ENCODE assay signal across 7 cellular contexts in the genomic region with DNA sequence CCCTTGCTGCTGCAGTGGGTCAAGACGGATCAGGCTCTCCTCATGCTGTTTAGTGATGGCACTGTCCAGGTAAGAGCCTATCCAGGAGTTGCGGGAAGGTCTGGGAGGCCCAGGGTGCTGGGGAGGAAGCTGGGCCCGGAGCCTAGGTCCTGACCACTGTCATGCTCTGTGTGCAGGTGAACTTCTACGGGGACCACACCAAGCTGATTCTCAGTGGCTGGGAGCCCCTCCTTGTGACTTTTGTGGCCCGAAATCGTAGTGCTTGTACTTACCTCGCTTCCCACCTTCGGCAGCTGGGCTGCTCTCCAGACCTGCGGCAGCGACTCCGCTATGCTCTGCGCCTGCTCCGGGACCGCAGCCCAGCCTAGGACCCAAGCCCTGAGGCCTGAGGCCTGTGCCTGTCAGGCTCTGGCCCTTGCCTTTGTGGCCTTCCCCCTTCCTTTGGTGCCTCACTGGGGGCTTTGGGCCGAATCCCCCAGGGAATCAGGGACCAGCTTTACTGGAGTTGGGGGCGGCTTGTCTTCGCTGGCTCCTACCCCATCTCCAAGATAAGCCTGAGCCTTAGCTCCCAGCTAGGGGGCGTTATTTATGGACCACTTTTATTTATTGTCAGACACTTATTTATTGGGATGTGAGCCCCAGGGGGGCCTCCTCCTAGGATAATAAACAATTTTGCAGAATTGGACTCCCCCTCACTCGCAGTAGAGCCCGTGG. TPM values are rescaled to one million over a fixed set of nuclear protein-coding genes. Genes with fewer than 3 reads are reported as not detected.
DNase-seq lines count a peak whose midpoint lies in the region; ATAC-seq and TF ChIP-seq lines count a peak whose summit lies in the region.
"Had no signal": no experiment of that assay in that cellular context is flagged by ENCODE, and none has a peak within 500 bp of the region (broad histone marks: within the 10 kb centered on the region; RNA-seq: fewer than 3 reads in every experiment).

No MANE protein-coding gene starts in this region.

- no peaks in the 10 kb centered on the region for H3K9me3 Mint-ChIP-seq in WTC11
- H3K9me3 Mint-ChIP-seq in stimulated activated naive CD8-positive, alpha-beta T cell treated with anti-CD3 and anti-CD28 coated beads, Interleukin-15, amount 100 ng/mL, for 72 hours = no peaks in the 10 kb centered on the region

- WGBS in esophagus, 2 donors = 91 to 93% methylated on average over 20 of the region's 20 CpGs

- H3K9me3 ChIP-seq in esophagus (ENCODE audit: control insufficient read depth in 2 of 2, insufficient read depth in 1 of 2, low read depth in 1 of 2, low read length in 1 of 2) = no peaks in the 10 kb centered on the region

- ATAC-seq in WTC11 = no peak
- no peak for ATAC-seq in stimulated activated naive CD8-positive, alpha-beta T cell treated with anti-CD3 and anti-CD28 coated beads, Interleukin-15, amount 100 ng/mL, for 72 hours
- no peak for ATAC-seq in omental fat pad (ENCODE audit: low FRiP score)

- H3K27ac Mint-ChIP-seq in WTC11 = peak overlapping the region; percentile 84
- peak overlapping the region in 1 of 2 donors; percentile 73 for H3K27ac Mint-ChIP-seq in stimulated activated naive CD8-positive, alpha-beta T cell treated with anti-CD3 and anti-CD28 coated beads, Interleukin-15, amount 100 ng/mL, for 72 hours

- no peak overlapping the region for H3K4me3 Mint-ChIP-seq in WTC11
- peak overlapping the region; percentile 0 to 55 for H3K4me3 Mint-ChIP-seq in stimulated activated naive CD8-positive, alpha-beta T cell treated with anti-CD3 and anti-CD28 coated beads, Interleukin-15, amount 100 ng/mL, for 72 hours

- TF ChIP-seq CTCF in WTC11 (IDR thresholded peaks at IDR 0.05) (no peak), omental fat pad (IDR thresholded peaks at IDR 0.05) (no peak)

- DNase-seq in WTC11 (ENCODE audit: low spot score) = no peak
- no peak for DNase-seq in stimulated activated naive CD8-positive, alpha-beta T cell treated with anti-CD3 and anti-CD28 coated beads, Interleukin-15, amount 100 ng/mL, for 72 hours
- DNase-seq in 8988T = no peak
- DNase-seq in omental fat pad (ENCODE audit: low spot score) = no peak
- DNase-seq in NCI-H1092 treated with DMSO at 0.1 percent for 48 hours (lab: John Stamatoyannopoulos, UW) = no peak
- DNase-seq: NCI-H774 had no signal

- H3K4me1 ChIP-seq in esophagus (ENCODE audit: control insufficient read depth in 2 of 2, insufficient read depth in 2 of 2, low read length in 1 of 2) = peaks cover 17 to 53% of the 10 kb centered on the region in 2 donors

- peaks cover 41% of the 10 kb centered on the region for H3K4me1 Mint-ChIP-seq in WTC11
- peaks cover 83% of the 10 kb centered on the region for H3K4me1 Mint-ChIP-seq in stimulated activated naive CD8-positive, alpha-beta T cell treated with anti-CD3 and anti-CD28 coated beads, Interleukin-15, amount 100 ng/mL, for 72 hours

- H3K36me3 Mint-ChIP-seq in WTC11 = peaks cover 22% of the 10 kb centered on the region

- H3K27ac ChIP-seq in esophagus (ENCODE audit: low read depth in 2 of 2, low read length in 1 of 2) = peak overlapping the region; percentile 34 to 99

- POLR2A ChIA-PET in WTC11 (lab: Charles Lee) = no interaction called here

- peaks cover 3% of the 10 kb centered on the region; the same call in 1 of the 2 replicates for H3K27me3 Mint-ChIP-seq in WTC11 (ENCODE audit: low read depth)
- H3K27me3 Mint-ChIP-seq in stimulated activated naive CD8-positive, alpha-beta T cell treated with anti-CD3 and anti-CD28 coated beads, Interleukin-15, amount 100 ng/mL, for 72 hours = no peaks in the 10 kb centered on the region

- CTCF ChIA-PET in WTC11 (lab: Charles Lee) = interaction anchor here (0.5 to 2.8 kb wide), 8 partner anchors 9 to 74 kb away, joined by 3 to 14 read pairs (median 6); partner anchors contain the start of gene RNU5D-1

- peaks cover 12 to 42% of the 10 kb centered on the region in 2 donors for H3K36me3 ChIP-seq in esophagus (ENCODE audit: control insufficient read depth in 2 of 2, insufficient read depth in 2 of 2, low read length in 1 of 2)

- no peak overlapping the region for H3K4me3 ChIP-seq in esophagus (ENCODE audit: low read depth in 1 of 2, low read length in 2 of 2)

- H3K27me3 ChIP-seq in esophagus (ENCODE audit: control insufficient read depth in 1 of 2, insufficient read depth in 2 of 2, low read length in 2 of 2) = no peaks in the 10 kb centered on the region

TF ChIP-seq in WTC11, 78 proteins besides CTCF, POLR2A, EP300 and RAD21:
- TF ChIP-seq MAX (CRISPR knock-in tag; IDR thresholded peaks at IDR 0.05) (no peak), HMGXB4 (CRISPR knock-in tag; IDR thresholded peaks at IDR 0.05) (no peak), ZSCAN18 (CRISPR knock-in tag; IDR thresholded peaks at IDR 0.05) (no peak), ETV6 (CRISPR knock-in tag; IDR thresholded peaks at IDR 0.05) (no peak), GRHL2 (CRISPR knock-in tag; IDR thresholded peaks at IDR 0.05; ENCODE audit: insufficient replicate concordance, severe bottlenecking) (no peak), GABPB1 (CRISPR knock-in tag; IDR thresholded peaks at IDR 0.05) (no peak)

RNA-seq across cellular contexts. Expression of gene DYNLT4, which starts 1.7 kb away (rescaled TPM):
- total RNA-seq in WTC11 (2021) = 0.31 to 0.62 TPM (median 0.57 TPM) in 3 replicates
- under 1 TPM; 0.14 to 0.26 TPM for polyA plus RNA-seq in esophagus
- 1 to 10 TPM in 1 of 4 donors, under 1 TPM in 1, not detected in 2; 0.65 to 6.3 TPM for total RNA-seq in omental fat pad

RNA-seq across cellular contexts. Expression of gene BTBD19, which starts 2.9 kb away (rescaled TPM):
- total RNA-seq in WTC11 (2021) (1.7 to 2.0 TPM (median 1.8 TPM) in 3 replicates), omental fat pad (10 to 100 TPM in 2 of 4 donors, 1 to 10 TPM in 2; 7.5 to 29.8 (median 12.2) TPM)
- polyA plus RNA-seq in esophagus = 1 to 10 TPM; 1.3 to 8.0 TPM

RNA-seq across cellular contexts. Expression of gene PLK3, which starts 5.3 kb away (rescaled TPM):
- total RNA-seq in WTC11 (2021) = 10.1 to 16.4 TPM (median 12.0 TPM) in 3 replicates
- polyA plus RNA-seq in esophagus = 10 to 100 TPM; 23.1 to 58.1 TPM
- 100 to 1,000 TPM in 1 of 4 donors, 10 to 100 TPM in 3; 27.6 to 156 (median 73.9) TPM for total RNA-seq in omental fat pad

RNA-seq across cellular contexts. Expression of gene BEST4, which starts 17.5 kb away (rescaled TPM):
- total RNA-seq in WTC11 (2021) (1.6 to 1.7 TPM (median 1.6 TPM) in 3 replicates), omental fat pad (under 1 TPM in 1 of 4 donors, not detected in 3; 0.24 TPM)
- under 1 TPM; 0.11 to 0.26 TPM for polyA plus RNA-seq in esophagus

RNA-seq across cellular contexts. Expression of gene RPS8, which starts 30.1 kb away (rescaled TPM):
- total RNA-seq in WTC11 (2021) (2,343 to 2,726 TPM (median 2,722 TPM) in 3 replicates), omental fat pad (1,000 to 10,000 TPM; 1,945 to 2,684 (median 2,276) TPM)
- 1,000 to 10,000 TPM; 2,523 to 3,063 TPM for polyA plus RNA-seq in esophagus
